Comparison of ENCODE assay signal across 35 cellular contexts in genomic region chr22:20622650-20623339, GRCh38.
"Had no signal": no experiment of that assay in that cellular context is flagged by ENCODE, and none has a peak within 500 bp of the region (broad histone marks: within the 10 kb centered on the region; RNA-seq: fewer than 3 reads in every experiment).

No MANE protein-coding gene starts in this region.

- H3K9me3 ChIP-seq: MG63 had no signal

- H3K36me3 ChIP-seq: MG63 had no signal

- H3K4me3 ChIP-seq: MG63 had no signal

- DNase-seq: Karpas-422, Kasumi-1, MG63, MM.1S, MV-4-11, NCI-H1048, NCI-H1092, NCI-H1092 treated with DMSO at 0.1 percent for 48 hours, NCI-H1105, NCI-H1105 treated with DMSO at 0.1 percent for 48 hours, NCI-H1417, NCI-H1417 treated with DMSO at 0.1 percent for 48 hours, NCI-H1436, NCI-H1436 treated with DMSO at 0.1 percent for 48 hours, NCI-H146, NCI-H1694, NCI-H1694 treated with DMSO at 0.1 percent for 48 hours, NCI-H187, NCI-H187 treated with DMSO at 0.1 percent for 48 hours, NCI-H2029, NCI-H2029 treated with DMSO at 0.1 percent for 48 hours, NCI-H2081, NCI-H2081 treated with DMSO at 0.1 percent for 48 hours, NCI-H2107, NCI-H2171, NCI-H2171 treated with DMSO at 0.1 percent for 48 hours, NCI-H2227 treated with DMSO at 0.1 percent for 48 hours, NCI-H226, NCI-H345, NCI-H446, NCI-H446 treated with DMSO at 0.1 percent for 48 hours, NCI-H510A, NCI-H510A treated with DMSO at 0.1 percent for 48 hours, NCI-H524, NCI-H524 treated with DMSO at 0.1 percent for 48 hours had no signal

- H3K27me3 ChIP-seq: MG63 had no signal
